ENCODE assay signal across 10 cellular contexts in the genomic region with DNA sequence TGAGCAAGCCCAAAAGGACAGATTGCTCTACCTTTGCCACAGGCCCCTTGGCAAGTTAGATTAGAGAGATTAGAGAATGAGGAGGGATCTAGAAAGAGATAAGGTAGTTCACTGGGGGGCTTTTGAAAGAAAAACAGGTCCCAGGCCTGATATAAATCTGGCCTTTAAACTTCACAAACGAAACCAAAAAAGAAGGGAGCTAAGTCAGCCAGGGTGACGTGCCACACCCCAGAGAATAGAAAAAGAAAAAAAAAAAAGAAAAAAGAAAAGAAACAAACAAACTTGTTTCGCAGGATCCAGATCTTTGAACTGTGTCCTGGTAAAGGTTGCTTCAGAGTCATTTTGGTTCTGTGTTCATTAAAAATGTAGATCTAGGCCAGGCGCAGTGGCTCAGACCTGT. TPM values are rescaled to one million over a fixed set of nuclear protein-coding genes. Genes with fewer than 3 reads are reported as not detected.
DNase-seq lines count a peak whose midpoint lies in the region; ATAC-seq and TF ChIP-seq lines count a peak whose summit lies in the region.
"Had no signal": no experiment of that assay in that cellular context is flagged by ENCODE, and none has a peak within 500 bp of the region (broad histone marks: within the 10 kb centered on the region; RNA-seq: fewer than 3 reads in every experiment).

No MANE protein-coding gene starts in this region.

- H3K9me3 ChIP-seq in transverse colon: no peaks in the 10 kb centered on the region

- no peak for TF ChIP-seq CTCF in transverse colon (IDR thresholded peaks at IDR 0.05)

- in situ Hi-C loops in transverse colon (cut with MboI; ENCODE audit: low pct_ligation_motif_present in 1 of 4, low pct_unique_long_range_greater_than_20kb in 1 of 4, low sequenced_read_pairs in 3 of 4): loop anchor here in 2 of 4 donors (10.0 to 25.0 kb wide), 2 partner anchors 99 to 143 kb away; a partner anchor contains a TSS
- in situ Hi-C loops in KBM-7 (cut with MboI; ENCODE audit: low pct_unique_long_range_greater_than_20kb, low sequenced_read_pairs): no loop called here

- no peak for TF ChIP-seq EP300 in transverse colon (IDR thresholded peaks at IDR 0.05; ENCODE audit: low read depth)

- ATAC-seq in activated T-cell treated with anti-CD3 and anti-CD28 coated beads, Interleukin-2, amount 50 U/mL, for 72 hours (replicated peaks in 1 of 2): no peak
- ATAC-seq in memory B cell (ENCODE audit: low read depth): no peak

- H3K4me1 Mint-ChIP-seq in activated T-cell treated with anti-CD3 and anti-CD28 coated beads, Interleukin-2, amount 50 U/mL, for 72 hours (ENCODE audit: low read depth): peaks cover 62% of the 10 kb centered on the region
- peaks cover 37% of the 10 kb centered on the region for H3K4me1 Mint-ChIP-seq in memory B cell

- no peaks in the 10 kb centered on the region for H3K27me3 ChIP-seq in transverse colon

- H3K36me3 ChIP-seq in transverse colon: no peaks in the 10 kb centered on the region

- H3K4me3 ChIP-seq in transverse colon: peak overlapping the region in 1 of 4 donors; percentile 36

- no peaks in the 10 kb centered on the region for H3K9me3 Mint-ChIP-seq in activated T-cell treated with anti-CD3 and anti-CD28 coated beads, Interleukin-2, amount 50 U/mL, for 72 hours
- no peaks in the 10 kb centered on the region for H3K9me3 Mint-ChIP-seq in memory B cell

- DNase-seq in activated T-cell treated with anti-CD3 and anti-CD28 coated beads, Interleukin-2, amount 50 U/mL, for 72 hours: no peak
- DNase-seq in activated T-cell treated with anti-CD3 and anti-CD28 coated beads, Interleukin-2, amount 50 U/mL, for 48 hours: no peak
- DNase-seq in memory B cell (ENCODE audit: low spot score in 2 of 2) (no peak), transverse colon (no peak), NCI-H1694 treated with DMSO at 0.1 percent for 48 hours (lab: John Stamatoyannopoulos, UW) (no peak), KBM-7 (no peak)
- no peak for DNase-seq in effector CD8-positive, alpha-beta T cell (lab: John Stamatoyannopoulos, UW)

- no peaks in the 10 kb centered on the region for H3K27me3 Mint-ChIP-seq in activated T-cell treated with anti-CD3 and anti-CD28 coated beads, Interleukin-2, amount 50 U/mL, for 72 hours (ENCODE audit: low read depth)
- no peaks in the 10 kb centered on the region for H3K27me3 Mint-ChIP-seq in memory B cell

- H3K27ac Mint-ChIP-seq in activated T-cell treated with anti-CD3 and anti-CD28 coated beads, Interleukin-2, amount 50 U/mL, for 72 hours: peak overlapping the region; percentile 73
- peak overlapping the region; percentile 86 for H3K27ac Mint-ChIP-seq in memory B cell

- TF ChIP-seq POLR2A in transverse colon (IDR thresholded peaks at IDR 0.05): no peak

- H3K27ac ChIP-seq in angular gyrus (ENCODE audit: low read depth, low read length) (peak overlapping the region; percentile 40), transverse colon (peak overlapping the region; percentile 94 to 100 (median 99))

- intact Hi-C loops in transverse colon (cut with DNase I; ENCODE audit: low total_unique reads): loop anchor here (10.0 kb wide), 1 partner anchor 101 kb away; no protein-coding TSS in a partner anchor

- WGBS in transverse colon (ENCODE audit: low coverage in 1 of 2), 2 donors: 14 to 47% methylated on average over 3 to 4 of the region's 4 CpGs

- peak overlapping the region; percentile 81 to 82 for H3K4me3 Mint-ChIP-seq in activated T-cell treated with anti-CD3 and anti-CD28 coated beads, Interleukin-2, amount 50 U/mL, for 72 hours
- H3K4me3 Mint-ChIP-seq in memory B cell: peak overlapping the region; percentile 75

- peaks cover 26 to 67% (median 51%) of the 10 kb centered on the region in 4 donors for H3K4me1 ChIP-seq in transverse colon

- H3K36me3 Mint-ChIP-seq in activated T-cell treated with anti-CD3 and anti-CD28 coated beads, Interleukin-2, amount 50 U/mL, for 72 hours (ENCODE audit: insufficient read depth in 2 of 2): no peaks in the 10 kb centered on the region
- H3K36me3 Mint-ChIP-seq in memory B cell: no peaks in the 10 kb centered on the region

RNA-seq across cellular contexts. Expression of a gene that starts 3.6 kb away (rescaled TPM):
- 10 to 100 TPM; 26.7 to 37.3 TPM for total RNA-seq in activated T-cell treated with anti-CD3 and anti-CD28 coated beads, Interleukin-2, amount 50 U/mL, for 72 hours
- 10 to 100 TPM; 21.3 to 35.5 (median 30.2) TPM for total RNA-seq in transverse colon

RNA-seq across cellular contexts. Expression of a gene that starts 31.8 kb away (rescaled TPM):
- total RNA-seq in activated T-cell treated with anti-CD3 and anti-CD28 coated beads, Interleukin-2, amount 50 U/mL, for 72 hours: not detected
- total RNA-seq in transverse colon: not detected
- total RNA-seq: glomerular endothelial cell, LHCN-M2 had no signal
